10 cellular contexts compared by ENCODE assay signal in the genomic region with DNA sequence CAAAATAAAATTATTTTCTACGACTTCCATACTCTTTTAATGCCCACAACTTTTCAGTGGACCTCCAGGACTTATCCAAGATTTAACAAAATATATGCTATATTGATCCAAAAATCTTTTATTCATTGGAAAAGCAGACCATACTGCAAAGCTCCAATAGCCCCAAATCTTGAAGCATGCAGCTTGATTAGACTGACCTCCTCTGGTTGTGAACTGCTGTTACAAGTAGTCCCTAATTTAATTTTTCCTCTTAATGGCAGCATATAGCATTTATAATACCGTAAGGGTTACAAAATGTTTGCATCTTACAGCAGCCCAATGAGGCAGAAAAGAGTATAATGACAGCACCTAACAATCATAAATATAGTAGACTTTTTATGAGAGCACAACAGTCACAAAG.
A peak's percentile ranks its signal among the peaks of the same experiment; 100 is the strongest.
DNase-seq lines count a peak whose midpoint lies in the region; ATAC-seq and TF ChIP-seq lines count a peak whose summit lies in the region.
"Had no signal": no experiment of that assay in that cellular context is flagged by ENCODE, and none has a peak within 500 bp of the region (broad histone marks: within the 10 kb centered on the region; RNA-seq: fewer than 3 reads in every experiment).

No MANE protein-coding gene starts in this region.

- ATAC-seq in GM18907 (IDR thresholded peaks at IDR 0.05; ENCODE audit: unreplicated experiment), result no peak

- H2AFZ ChIP-seq in Loucy (ENCODE audit: low read length), result no peak overlapping the region

- H3K79me2 ChIP-seq in Loucy (ENCODE audit: insufficient read depth, low read length), result no peaks in the 10 kb centered on the region

- TF ChIP-seq CTCF in Loucy (conservative IDR thresholded peaks at IDR 0.05; ENCODE audit: low read length) (peak; percentile 55), astrocyte of the spinal cord (IDR thresholded peaks at IDR 0.05; ENCODE audit: low read depth, low read length) (peak; percentile 47), nephron progenitor cell (IDR thresholded peaks at IDR 0.05) (peak; percentile 20)

- no peak overlapping the region for H3K4me2 ChIP-seq in Loucy (ENCODE audit: low read depth, low read length, poor library complexity, severe bottlenecking)

- H3K9me3 ChIP-seq in Loucy (ENCODE audit: insufficient read depth, low read depth, low read length), result no peaks in the 10 kb centered on the region
- H3K9me3 ChIP-seq: Caco-2 had no signal

- DNase-seq in T-helper 1 cell, result no peak
- DNase-seq in astrocyte of the spinal cord (ENCODE audit: low read depth, low spot score), result peak; percentile 15
- DNase-seq in nephron progenitor cell, result no peak
- DNase-seq in NCI-H2107 treated with DMSO at 0.1 percent for 48 hours (lab: John Stamatoyannopoulos, UW; ENCODE audit: unreplicated experiment), result no peak
- no peak for DNase-seq in iPS-NIHi11 (ENCODE audit: low spot score)
- DNase-seq: Caco-2 had no signal

- H3F3A ChIP-seq in Loucy (ENCODE audit: low read depth), result 0 out of 2 replicates have a peak, but pooled peaks cover 2% of the 10 kb centered on the region

- no peak overlapping the region for H3K4me3 ChIP-seq in Loucy (ENCODE audit: low read length, poor library complexity, severe bottlenecking)
- H3K4me3 ChIP-seq in astrocyte of the spinal cord (ENCODE audit: low read depth, low read length), result no peak overlapping the region
- H3K4me3 ChIP-seq: coronary artery had no signal

- H3K9me3 Mint-ChIP-seq in T-helper 1 cell treated with Interleukin-12 subunit alpha and Interleukin-12 subunit beta and Interleukin-4 antibody, amounts not matched to agents 30 μg/mL and 1 μg/mL, for 36 hours, result no peaks in the 10 kb centered on the region
- no peaks in the 10 kb centered on the region for H3K9me3 Mint-ChIP-seq in nephron progenitor cell

- H3K4me1 ChIP-seq in Loucy (ENCODE audit: insufficient read depth, low read length, poor library complexity, severe bottlenecking), result peaks cover 11% of the 10 kb centered on the region
- H3K4me1 ChIP-seq: Caco-2 had no signal

- no peaks in the 10 kb centered on the region for H3K9me2 ChIP-seq in Loucy (replicated peaks; ENCODE audit: low read depth, low read length)

- peaks cover 83% of the 10 kb centered on the region for H3K36me3 ChIP-seq in Loucy (ENCODE audit: insufficient read depth, low read length)

- peak overlapping the region; percentile 58 for H3K27ac Mint-ChIP-seq in T-helper 1 cell treated with Interleukin-12 subunit alpha and Interleukin-12 subunit beta and Interleukin-4 antibody, amounts not matched to agents 30 μg/mL and 1 μg/mL, for 36 hours
- H3K27ac Mint-ChIP-seq in nephron progenitor cell, result no peak overlapping the region

- in situ Hi-C loops in astrocyte of the spinal cord (cut with HindIII; ENCODE audit: low sequenced_read_pairs), result no loop called here

- H4K20me1 ChIP-seq in Loucy (ENCODE audit: insufficient read depth, low read length, poor library complexity, severe bottlenecking), result no peaks in the 10 kb centered on the region

- H3K9ac ChIP-seq in Loucy (ENCODE audit: low read depth, low read length, poor library complexity, severe bottlenecking), result no peak overlapping the region

- no peaks in the 10 kb centered on the region for H3K27me3 ChIP-seq in Loucy (ENCODE audit: insufficient read depth, low read length, poor library complexity, severe bottlenecking)

- no peaks in the 10 kb centered on the region for H3K27me3 Mint-ChIP-seq in T-helper 1 cell treated with Interleukin-12 subunit alpha and Interleukin-12 subunit beta and Interleukin-4 antibody, amounts not matched to agents 30 μg/mL and 1 μg/mL, for 36 hours (ENCODE audit: low read depth)
- no peaks in the 10 kb centered on the region for H3K27me3 Mint-ChIP-seq in nephron progenitor cell (ENCODE audit: low read depth, poor library complexity)

- H3K4me3 Mint-ChIP-seq in T-helper 1 cell treated with Interleukin-12 subunit alpha and Interleukin-12 subunit beta and Interleukin-4 antibody, amounts not matched to agents 30 μg/mL and 1 μg/mL, for 36 hours, result no peak overlapping the region
- H3K4me3 Mint-ChIP-seq in nephron progenitor cell, result no peak overlapping the region

- peaks cover 57% of the 10 kb centered on the region for H3K36me3 Mint-ChIP-seq in T-helper 1 cell treated with Interleukin-12 subunit alpha and Interleukin-12 subunit beta and Interleukin-4 antibody, amounts not matched to agents 30 μg/mL and 1 μg/mL, for 36 hours (ENCODE audit: low read depth)
- H3K36me3 Mint-ChIP-seq in nephron progenitor cell (ENCODE audit: low read depth), result peaks cover 64% of the 10 kb centered on the region

- peaks cover 41% of the 10 kb centered on the region for H3K4me1 Mint-ChIP-seq in T-helper 1 cell treated with Interleukin-12 subunit alpha and Interleukin-12 subunit beta and Interleukin-4 antibody, amounts not matched to agents 30 μg/mL and 1 μg/mL, for 36 hours (ENCODE audit: low read depth)
- H3K4me1 Mint-ChIP-seq in nephron progenitor cell, result no peaks in the 10 kb centered on the region
